Comparison of ENCODE assay signal across 7 cellular contexts in genomic region chr9:116629700-116630099, GRCh38.
"Had no signal": no experiment of that assay in that cellular context is flagged by ENCODE, and none has a peak within 500 bp of the region (broad histone marks: within the 10 kb centered on the region; RNA-seq: fewer than 3 reads in every experiment).

No MANE protein-coding gene starts in this region.

- H3K9ac ChIP-seq: GM23248 had no signal

- H3K4me1 ChIP-seq: HAP-1 had no signal

- H2AFZ ChIP-seq: GM23248 had no signal

- H3K4me3 ChIP-seq: GM23248, HAP-1 had no signal

- H3K36me3 ChIP-seq: HAP-1 had no signal

- H3K9me3 ChIP-seq: HAP-1 had no signal

- DNase-seq: GM23248, GOT3, H7, HFFc6, KBM-7 had no signal

- H3K27ac ChIP-seq: GM23248, HL-60 had no signal
